In the genomic region with DNA sequence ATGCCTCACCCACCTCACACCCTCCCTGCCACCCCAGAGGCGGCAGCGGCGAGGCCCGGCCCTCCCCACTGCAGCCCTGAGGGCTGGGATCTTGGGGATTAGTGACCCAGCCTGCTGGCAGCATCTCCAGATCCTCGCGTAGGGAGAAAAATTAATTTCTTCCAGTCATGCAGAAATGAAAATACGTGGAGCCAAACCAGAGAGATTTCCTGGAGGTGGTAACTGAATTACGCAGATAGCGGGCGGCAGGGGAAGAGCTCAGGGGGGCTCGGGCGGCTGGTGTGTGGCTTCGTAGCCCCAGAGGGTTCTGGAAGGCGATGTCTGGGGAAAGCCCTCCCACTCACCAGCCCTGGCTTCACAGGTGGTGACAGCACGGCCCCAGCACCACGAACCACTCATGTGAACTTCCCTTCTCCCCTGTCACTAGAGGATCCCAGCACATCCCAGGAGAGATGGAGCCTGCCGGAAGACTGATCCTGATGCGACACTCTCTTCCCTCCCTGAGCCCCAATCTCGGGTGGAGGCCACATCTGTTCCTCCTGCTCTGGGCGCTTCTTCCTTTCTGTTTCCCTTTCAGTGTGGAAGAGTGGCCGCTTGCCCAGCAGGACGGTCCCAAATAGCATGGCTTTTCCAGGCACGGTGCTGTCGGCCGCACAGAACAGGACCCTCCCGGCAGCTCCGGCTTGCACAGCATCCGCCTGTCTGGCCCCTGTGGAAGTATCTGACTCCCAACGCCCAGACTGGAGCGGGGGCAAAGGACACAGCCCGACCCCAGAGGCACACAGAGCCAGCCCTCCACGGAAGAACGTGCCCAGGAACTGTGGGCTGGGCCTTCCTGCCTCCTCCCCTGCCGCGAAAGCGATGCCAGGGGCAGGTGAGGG, we compare ENCODE assay signal across 11 cellular contexts. TPM values are rescaled to one million over a fixed set of nuclear protein-coding genes. Genes with fewer than 3 reads are reported as not detected.
A peak's percentile ranks its signal among the peaks of the same experiment; 100 is the strongest.
DNase-seq lines count a peak whose midpoint lies in the region; ATAC-seq and TF ChIP-seq lines count a peak whose summit lies in the region.
"Had no signal": no experiment of that assay in that cellular context is flagged by ENCODE, and none has a peak within 500 bp of the region (broad histone marks: within the 10 kb centered on the region; RNA-seq: fewer than 3 reads in every experiment).

No MANE protein-coding gene starts in this region.

- WGBS in stomach, 5 donors: 38 to 56% (median 41%) methylated on average over 29 to 36 of the region's 36 CpGs

- H3K9me3 ChIP-seq in WERI-Rb-1 (ENCODE audit: severe bottlenecking): no peaks in the 10 kb centered on the region
- no peaks in the 10 kb centered on the region for H3K9me3 ChIP-seq in stomach
- H3K9me3 ChIP-seq: ovary had no signal

- no peak for TF ChIP-seq POLR2A in stomach (IDR thresholded peaks at IDR 0.05)

- ATAC-seq in left lobe of liver (peak; percentile 9), HG03159 (IDR thresholded peaks at IDR 0.05; ENCODE audit: unreplicated experiment) (no peak)

- H3K4me3 Mint-ChIP-seq in activated T-helper 2 cell treated with anti-CD3 and anti-CD28 coated beads, Interferon-gamma antibody, Interleukin-2, Interleukin-4, amounts not matched to agents 10 μg/mL and 5 μg/mL and 100 μg/mL, durations not matched to agents 14 hours and 24 hours and 36 hours (ENCODE audit: low read depth): no peak overlapping the region
- no peak overlapping the region for H3K4me3 Mint-ChIP-seq in MCF 10A (ENCODE audit: unreplicated experiment)

- H3K4me3 ChIP-seq in GM12875 (ENCODE audit: low read depth, low read length) (peak overlapping the region; percentile 67), WERI-Rb-1 (ENCODE audit: low read depth, low read length) (peak overlapping the region; percentile 66), stomach (peak overlapping the region; percentile 55 to 75 (median 62))

- CTCF ChIA-PET in MCF 10A (lab: Yijun Ruan, JAX): interaction anchor here (0.6 kb wide), 1 partner anchor 75 kb away, joined by 3 read pairs; no protein-coding TSS in a partner anchor

- H3K27ac ChIP-seq in WERI-Rb-1: no peak overlapping the region
- H3K27ac ChIP-seq in stomach: peak overlapping the region; percentile 10 to 76 (median 64)
- H3K27ac ChIP-seq: ovary had no signal

- peaks cover 25 to 71% (median 58%) of the 10 kb centered on the region in 4 donors for H3K4me1 ChIP-seq in stomach

- no TSS peak for BruUV-seq in MCF 10A (replicated peaks; lab: Mats Ljungman, UMichigan)

- no peaks in the 10 kb centered on the region for H3K4me1 Mint-ChIP-seq in activated T-helper 2 cell treated with anti-CD3 and anti-CD28 coated beads, Interferon-gamma antibody, Interleukin-2, Interleukin-4, amounts not matched to agents 10 μg/mL and 5 μg/mL and 100 μg/mL, durations not matched to agents 14 hours and 24 hours and 36 hours (ENCODE audit: low read depth)
- H3K4me1 Mint-ChIP-seq in MCF 10A (ENCODE audit: insufficient read depth, unreplicated experiment): no peaks in the 10 kb centered on the region

- no peaks in the 10 kb centered on the region for H3K9me3 Mint-ChIP-seq in activated T-helper 2 cell treated with anti-CD3 and anti-CD28 coated beads, Interferon-gamma antibody, Interleukin-2, Interleukin-4, amounts not matched to agents 10 μg/mL and 5 μg/mL and 100 μg/mL, durations not matched to agents 14 hours and 24 hours and 36 hours
- no peaks in the 10 kb centered on the region for H3K9me3 Mint-ChIP-seq in MCF 10A (ENCODE audit: unreplicated experiment)

- DNase-seq in WERI-Rb-1 (no peak), left lobe of liver (ENCODE audit: low spot score) (no peak), stomach (no peak), MCF 10A (ENCODE audit: unreplicated experiment) (no peak), HuH-7.5 (ENCODE audit: low spot score) (no peak)
- DNase-seq in activated T-helper 2 cell treated with anti-CD3 and anti-CD28 coated beads, Interferon-gamma antibody, Interleukin-2, Interleukin-4, amounts not matched to agents 10 μg/mL and 5 μg/mL and 100 μg/mL, durations not matched to agents 14 hours and 24 hours and 36 hours (ENCODE audit: low spot score): no peak

- H3K27ac Mint-ChIP-seq in activated T-helper 2 cell treated with anti-CD3 and anti-CD28 coated beads, Interferon-gamma antibody, Interleukin-2, Interleukin-4, amounts not matched to agents 10 μg/mL and 5 μg/mL and 100 μg/mL, durations not matched to agents 14 hours and 24 hours and 36 hours: no peak overlapping the region
- H3K27ac Mint-ChIP-seq in MCF 10A (ENCODE audit: low read depth, unreplicated experiment): no peak overlapping the region

- intact Hi-C loops in stomach (cut with DNase I; ENCODE audit: low total_unique reads): no loop called here
- intact Hi-C loops in activated T-helper 2 cell treated with anti-CD3 and anti-CD28 coated beads, Interferon-gamma antibody, Interleukin-2, Interleukin-4, amounts not matched to agents 10 μg/mL and 5 μg/mL and 100 μg/mL, durations not matched to agents 14 hours and 24 hours and 36 hours (cut with micrococcal nuclease): no loop called here
- intact Hi-C loops in MCF 10A (cut with micrococcal nuclease): no loop called here

- POLR2A ChIA-PET in MCF 10A (lab: Yijun Ruan, JAX): no interaction called here

- peaks cover 36% of the 10 kb centered on the region for H3K27me3 Mint-ChIP-seq in activated T-helper 2 cell treated with anti-CD3 and anti-CD28 coated beads, Interferon-gamma antibody, Interleukin-2, Interleukin-4, amounts not matched to agents 10 μg/mL and 5 μg/mL and 100 μg/mL, durations not matched to agents 14 hours and 24 hours and 36 hours (ENCODE audit: low read depth)
- H3K27me3 Mint-ChIP-seq in MCF 10A (ENCODE audit: insufficient read depth, unreplicated experiment): peaks cover 15% of the 10 kb centered on the region

- H3K27me3 ChIP-seq in WERI-Rb-1 (ENCODE audit: insufficient read depth, low read depth, severe bottlenecking) (no peaks in the 10 kb centered on the region), stomach (peaks cover 0 to 98% (median 41%) of the 10 kb centered on the region in 3 donors)

- no peak for TF ChIP-seq EP300 in stomach (IDR thresholded peaks at IDR 0.05)

- H3K36me3 ChIP-seq in WERI-Rb-1: no peaks in the 10 kb centered on the region
- no peaks in the 10 kb centered on the region for H3K36me3 ChIP-seq in stomach
- H3K36me3 ChIP-seq: ovary had no signal

- TF ChIP-seq CTCF in GM12875 (IDR thresholded peaks at IDR 0.05; ENCODE audit: borderline replicate concordance, insufficient read depth, low read depth, low read length): no peak
- no peak for TF ChIP-seq CTCF in WERI-Rb-1 (IDR thresholded peaks at IDR 0.05; ENCODE audit: low read depth, low read length)
- no peak for TF ChIP-seq CTCF in stomach (IDR thresholded peaks at IDR 0.05)
- no peak for TF ChIP-seq CTCF in MCF 10A (IDR thresholded peaks at IDR 0.05; ENCODE audit: unreplicated experiment)

- no peaks in the 10 kb centered on the region for H3K36me3 Mint-ChIP-seq in activated T-helper 2 cell treated with anti-CD3 and anti-CD28 coated beads, Interferon-gamma antibody, Interleukin-2, Interleukin-4, amounts not matched to agents 10 μg/mL and 5 μg/mL and 100 μg/mL, durations not matched to agents 14 hours and 24 hours and 36 hours (ENCODE audit: low read depth)
- no peaks in the 10 kb centered on the region for H3K36me3 Mint-ChIP-seq in MCF 10A (ENCODE audit: insufficient read depth, unreplicated experiment)

RNA-seq across cellular contexts. Expression of a gene that starts 37.8 kb away (rescaled TPM):
- total RNA-seq in left lobe of liver: 11.0 TPM
- total RNA-seq in stomach: 10 to 100 TPM in 1 of 5 donors, 1 to 10 TPM in 2, under 1 TPM in 2; 0.58 to 57.6 (median 3.5) TPM
- 1 to 10 TPM; 1.6 to 2.8 (median 2.1) TPM for polyA plus RNA-seq in stomach
- total RNA-seq in activated T-helper 2 cell treated with anti-CD3 and anti-CD28 coated beads, Interferon-gamma antibody, Interleukin-2, Interleukin-4, amounts not matched to agents 10 μg/mL and 5 μg/mL and 100 μg/mL, durations not matched to agents 14 hours and 24 hours and 36 hours: 0.23 and 0.30 TPM in 2 replicates
- total RNA-seq in MCF 10A (2022): not detected in 2 replicates
- total RNA-seq: HT1080, RPMI7951 had no signal
